Comparison of ENCODE assay signal across 9 cellular contexts in the genomic region with DNA sequence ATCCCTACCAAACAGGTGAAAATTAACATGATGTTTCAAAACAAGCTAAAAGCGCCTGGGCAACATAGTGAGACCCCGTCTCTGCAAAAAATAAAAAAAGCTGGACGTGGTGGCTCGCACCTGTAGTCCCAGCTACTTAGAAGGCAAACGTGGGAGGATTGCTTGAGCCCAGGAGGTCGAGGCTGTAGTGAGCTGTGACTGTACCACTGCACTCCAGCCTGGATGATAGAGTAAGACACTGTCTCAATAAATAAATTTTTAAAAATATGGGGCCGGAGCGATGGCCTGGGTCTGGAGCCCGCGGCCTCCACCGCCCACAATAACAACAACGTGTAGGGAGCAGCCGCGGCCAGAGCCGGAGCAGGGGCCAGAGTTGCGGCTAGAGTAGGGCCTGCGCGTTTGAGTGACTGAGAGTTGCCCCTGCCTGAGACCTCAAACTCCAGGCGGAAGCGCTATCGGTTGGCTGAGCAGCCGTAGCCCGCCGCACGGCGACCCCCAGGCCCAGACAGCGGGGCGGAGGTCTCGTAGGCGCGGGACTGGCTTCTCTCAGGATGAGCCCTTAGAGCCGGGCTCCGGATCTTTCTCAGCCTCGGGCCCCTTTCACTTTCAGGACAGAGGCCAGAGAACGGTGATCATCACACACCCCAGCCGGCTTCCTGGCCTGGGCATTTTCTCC. TPM values are rescaled to one million over a fixed set of nuclear protein-coding genes. Genes with fewer than 3 reads are reported as not detected.
DNase-seq lines count a peak whose midpoint lies in the region; ATAC-seq and TF ChIP-seq lines count a peak whose summit lies in the region.
"Had no signal": no experiment of that assay in that cellular context is flagged by ENCODE, and none has a peak within 500 bp of the region (broad histone marks: within the 10 kb centered on the region; RNA-seq: fewer than 3 reads in every experiment).

No MANE protein-coding gene starts in this region.

- no peak overlapping the region for H3K27ac Mint-ChIP-seq in activated CD4-positive, alpha-beta T cell treated with anti-CD3 and anti-CD28 coated beads for 36 hours
- H3K27ac Mint-ChIP-seq in activated T-helper 1 cell treated with anti-CD3 and anti-CD28 coated beads, Interleukin-12 subunit alpha, Interleukin-12 subunit beta, Interleukin-2, Interleukin-4 antibody, amounts not matched to agents 30 ng/mL and 10 ng/mL and 1 ng/mL, durations not matched to agents 14 hours and 24 hours and 36 hours, result no peak overlapping the region

- H3K4me3 ChIP-seq in suprapubic skin, result peak overlapping the region; percentile 48
- H3K4me3 ChIP-seq: A549 had no signal

- intact Hi-C loops in activated CD4-positive, alpha-beta T cell treated with anti-CD3 and anti-CD28 coated beads for 36 hours (cut with DNase I, micrococcal nuclease), result no loop called here
- intact Hi-C loops in activated T-helper 1 cell treated with anti-CD3 and anti-CD28 coated beads, Interleukin-12 subunit alpha, Interleukin-12 subunit beta, Interleukin-2, Interleukin-4 antibody, amounts not matched to agents 30 ng/mL and 10 ng/mL and 1 ng/mL, durations not matched to agents 14 hours and 24 hours and 36 hours (cut with micrococcal nuclease), result no loop called here

- H3K4me1 ChIP-seq in suprapubic skin, result no peaks in the 10 kb centered on the region
- H3K4me1 ChIP-seq: A549 had no signal

- no peak overlapping the region for H3K27ac ChIP-seq in suprapubic skin
- H3K27ac ChIP-seq: A549 had no signal

- peak overlapping the region; percentile 15 for H3K4me3 Mint-ChIP-seq in activated CD4-positive, alpha-beta T cell treated with anti-CD3 and anti-CD28 coated beads for 36 hours
- H3K4me3 Mint-ChIP-seq in activated T-helper 1 cell treated with anti-CD3 and anti-CD28 coated beads, Interleukin-12 subunit alpha, Interleukin-12 subunit beta, Interleukin-2, Interleukin-4 antibody, amounts not matched to agents 30 ng/mL and 10 ng/mL and 1 ng/mL, durations not matched to agents 14 hours and 24 hours and 36 hours, result peak overlapping the region; percentile 19

- TF ChIP-seq POLR2A in suprapubic skin (IDR thresholded peaks at IDR 0.05), result no peak

- no peaks in the 10 kb centered on the region for H3K9me3 ChIP-seq in suprapubic skin
- H3K9me3 ChIP-seq: A549 had no signal

- H3K27me3 ChIP-seq in suprapubic skin, result no peaks in the 10 kb centered on the region

- POLR2A ChIA-PET in activated CD4-positive, alpha-beta T cell treated with anti-CD3 and anti-CD28 coated beads for 36 hours (lab: Charles Lee), result no interaction called here

- no peak for TF ChIP-seq CTCF in suprapubic skin (IDR thresholded peaks at IDR 0.05)

- peak; percentile 26 for DNase-seq in activated CD4-positive, alpha-beta T cell treated with anti-CD3 and anti-CD28 coated beads for 36 hours
- no peak for DNase-seq in activated CD4-positive, alpha-beta T cell treated with anti-CD3 and anti-CD28 coated beads, Interleukin-2, amount 50 U/mL, for 1 hour
- no peak for DNase-seq in activated T-helper 1 cell treated with anti-CD3 and anti-CD28 coated beads, Interleukin-12 subunit alpha, Interleukin-12 subunit beta, Interleukin-2, Interleukin-4 antibody, amounts not matched to agents 30 ng/mL and 10 ng/mL and 1 ng/mL, durations not matched to agents 14 hours and 24 hours and 36 hours (ENCODE audit: low spot score)
- peak; percentile 21 for DNase-seq in iPS-NIHi7 (ENCODE audit: extremely low spot score)
- DNase-seq in suprapubic skin (ENCODE audit: low spot score in 2 of 2), result no peak
- DNase-seq in CD1c-positive myeloid dendritic cell (ENCODE audit: extremely low spot score), result no peak
- DNase-seq in SW480 (ENCODE audit: low spot score), result no peak
- DNase-seq in HUDEP-2 (lab: John Stamatoyannopoulos, UW; ENCODE audit: unreplicated experiment in 76 of 76), result no peak

- WGBS in suprapubic skin, result 26% methylated on average over 31 of the region's 36 CpGs

- peaks cover 2% of the 10 kb centered on the region for H3K9me3 Mint-ChIP-seq in activated CD4-positive, alpha-beta T cell treated with anti-CD3 and anti-CD28 coated beads for 36 hours (ENCODE audit: low read depth)
- H3K9me3 Mint-ChIP-seq in activated T-helper 1 cell treated with anti-CD3 and anti-CD28 coated beads, Interleukin-12 subunit alpha, Interleukin-12 subunit beta, Interleukin-2, Interleukin-4 antibody, amounts not matched to agents 30 ng/mL and 10 ng/mL and 1 ng/mL, durations not matched to agents 14 hours and 24 hours and 36 hours, result no peaks in the 10 kb centered on the region

- H3K4me1 Mint-ChIP-seq in activated CD4-positive, alpha-beta T cell treated with anti-CD3 and anti-CD28 coated beads for 36 hours, result peaks cover 7% of the 10 kb centered on the region
- peaks cover 11% of the 10 kb centered on the region for H3K4me1 Mint-ChIP-seq in activated T-helper 1 cell treated with anti-CD3 and anti-CD28 coated beads, Interleukin-12 subunit alpha, Interleukin-12 subunit beta, Interleukin-2, Interleukin-4 antibody, amounts not matched to agents 30 ng/mL and 10 ng/mL and 1 ng/mL, durations not matched to agents 14 hours and 24 hours and 36 hours (ENCODE audit: low read depth)

- CTCF ChIA-PET in activated CD4-positive, alpha-beta T cell treated with anti-CD3 and anti-CD28 coated beads for 36 hours (lab: Charles Lee), result interaction anchor here (0.8 kb wide), 1 partner anchor 132 kb away, joined by 3 read pairs; no protein-coding TSS in a partner anchor

- no peak for TF ChIP-seq EP300 in suprapubic skin (IDR thresholded peaks at IDR 0.05)

- ATAC-seq in activated CD4-positive, alpha-beta T cell treated with anti-CD3 and anti-CD28 coated beads for 36 hours, result peak; percentile 42
- ATAC-seq: A549 had no signal

- H3K27me3 Mint-ChIP-seq in activated CD4-positive, alpha-beta T cell treated with anti-CD3 and anti-CD28 coated beads for 36 hours, result peaks cover 9% of the 10 kb centered on the region
- H3K27me3 Mint-ChIP-seq in activated T-helper 1 cell treated with anti-CD3 and anti-CD28 coated beads, Interleukin-12 subunit alpha, Interleukin-12 subunit beta, Interleukin-2, Interleukin-4 antibody, amounts not matched to agents 30 ng/mL and 10 ng/mL and 1 ng/mL, durations not matched to agents 14 hours and 24 hours and 36 hours (ENCODE audit: insufficient read depth), result peaks cover 4% of the 10 kb centered on the region

- H3K36me3 ChIP-seq in suprapubic skin, result no peaks in the 10 kb centered on the region

- H3K36me3 Mint-ChIP-seq in activated CD4-positive, alpha-beta T cell treated with anti-CD3 and anti-CD28 coated beads for 36 hours (ENCODE audit: low read depth), result peaks cover 1% of the 10 kb centered on the region
- peaks cover 4% of the 10 kb centered on the region for H3K36me3 Mint-ChIP-seq in activated T-helper 1 cell treated with anti-CD3 and anti-CD28 coated beads, Interleukin-12 subunit alpha, Interleukin-12 subunit beta, Interleukin-2, Interleukin-4 antibody, amounts not matched to agents 30 ng/mL and 10 ng/mL and 1 ng/mL, durations not matched to agents 14 hours and 24 hours and 36 hours (ENCODE audit: low read depth)

RNA-seq across cellular contexts. Expression of a gene that starts 41.4 kb away (rescaled TPM):
- 1 to 10 TPM; 3.3 to 5.7 TPM for total RNA-seq in activated CD4-positive, alpha-beta T cell treated with anti-CD3 and anti-CD28 coated beads for 36 hours
- 3.3 and 5.3 TPM in 2 replicates for total RNA-seq in activated T-helper 1 cell treated with anti-CD3 and anti-CD28 coated beads, Interleukin-12 subunit alpha, Interleukin-12 subunit beta, Interleukin-2, Interleukin-4 antibody, amounts not matched to agents 30 ng/mL and 10 ng/mL and 1 ng/mL, durations not matched to agents 14 hours and 24 hours and 36 hours
- total RNA-seq in suprapubic skin, result 10 to 100 TPM in 2 of 4 donors, 1 to 10 TPM in 2; 6.7 to 15.9 (median 12.0) TPM

Comparison
In these comparisons a context has a peak if more than half of its experiments do, and no peak if none do; other contexts are left out.
1. DNase-seq: peak in activated CD4-positive, alpha-beta T cell treated with anti-CD3 and anti-CD28 coated beads for 36 hours (single experiment) and iPS-NIHi7 (single experiment); none in activated CD4-positive, alpha-beta T cell treated with anti-CD3 and anti-CD28 coated beads, Interleukin-2, amount 50 U/mL, for 1 hour (single experiment), activated T-helper 1 cell treated with anti-CD3 and anti-CD28 coated beads, Interleukin-12 subunit alpha, Interleukin-12 subunit beta, Interleukin-2, Interleukin-4 antibody, amounts not matched to agents 30 ng/mL and 10 ng/mL and 1 ng/mL, durations not matched to agents 14 hours and 24 hours and 36 hours (single experiment), suprapubic skin (0 of 2), CD1c-positive myeloid dendritic cell (single experiment), SW480 (single experiment) and HUDEP-2 (0 of 76).